In genomic region chr18:27685807-27686412, GRCh38 we compare ENCODE assay signal across 8 cellular contexts.
A peak's percentile ranks its signal among the peaks of the same experiment; 100 is the strongest.
DNase-seq lines count a peak whose midpoint lies in the region; ATAC-seq, FAIRE-seq and TF ChIP-seq lines count a peak whose summit lies in the region.

No MANE protein-coding gene starts in this region.

- peaks cover 2% of the 10 kb centered on the region for H3K27me3 ChIP-seq in bronchial epithelial cell (ENCODE audit: control insufficient read depth, insufficient read depth, low read length)
- H3K27me3 ChIP-seq in effector memory CD4-positive, alpha-beta T cell (replicated peaks; ENCODE audit: control insufficient read depth, insufficient read depth, low read length, poor library complexity, severe bottlenecking), result no peaks in the 10 kb centered on the region

- no peaks in the 10 kb centered on the region for H3K4me1 ChIP-seq in effector memory CD4-positive, alpha-beta T cell (ENCODE audit: control insufficient read depth, insufficient read depth, low read length, poor library complexity, severe bottlenecking)

- TF ChIP-seq POLR2A in NB4 (IDR thresholded peaks at IDR 0.05; ENCODE audit: extremely low read depth, insufficient read length), result no peak
- TF ChIP-seq POLR2A in GM12892 (IDR thresholded peaks at IDR 0.05; ENCODE audit: low read depth, low read length), result no peak

- no peaks in the 10 kb centered on the region for H3K36me3 ChIP-seq in bronchial epithelial cell (ENCODE audit: control insufficient read depth, insufficient read depth, low read length)
- H3K36me3 ChIP-seq in effector memory CD4-positive, alpha-beta T cell (ENCODE audit: control insufficient read depth, insufficient read depth, low read length), result no peaks in the 10 kb centered on the region

- ATAC-seq in HG03432 (IDR thresholded peaks at IDR 0.05; ENCODE audit: unreplicated experiment), result no peak

- no peaks in the 10 kb centered on the region for H3K9me3 ChIP-seq in effector memory CD4-positive, alpha-beta T cell (ENCODE audit: control insufficient read depth, low read length)

- FAIRE-seq in bronchial epithelial cell (lab: Jason Lieb, UNC) (no peak), GM12892 (lab: Jason Lieb, UNC) (no peak)

- H3K4me3 ChIP-seq in NB4 (ENCODE audit: low read depth, low read length), result no peak overlapping the region
- no peak overlapping the region for H3K4me3 ChIP-seq in bronchial epithelial cell (ENCODE audit: low read depth, low read length)
- H3K4me3 ChIP-seq in effector memory CD4-positive, alpha-beta T cell (ENCODE audit: insufficient read depth, low read depth, low read length, poor library complexity, severe bottlenecking), result no peak overlapping the region

- peak; percentile 72 for DNase-seq in NCI-H82 (lab: John Stamatoyannopoulos, UW)
- no peak for DNase-seq in NCI-H82 treated with DMSO at 0.1 percent for 48 hours (lab: John Stamatoyannopoulos, UW; ENCODE audit: unreplicated experiment)
- peak; percentile 25 for DNase-seq in NB4 (ENCODE audit: low read depth)
- DNase-seq in bronchial epithelial cell (ENCODE audit: low read depth), result peak; percentile 33
- DNase-seq in myocyte (ENCODE audit: low read depth), result peak; percentile 66
- no peak for DNase-seq in GM12892 (ENCODE audit: insufficient read length)
- DNase-seq in effector memory CD4-positive, alpha-beta T cell, result no peak

- no peak overlapping the region for H3K27ac ChIP-seq in effector memory CD4-positive, alpha-beta T cell (ENCODE audit: insufficient read depth, low read length, poor library complexity, severe bottlenecking)

- TF ChIP-seq CTCF in NB4 (IDR thresholded peaks at IDR 0.05; ENCODE audit: low read depth, low read length) (peak; percentile 53), bronchial epithelial cell (IDR thresholded peaks at IDR 0.05; ENCODE audit: insufficient read depth, low read length, severe bottlenecking) (peak; percentile 59)

Comparison
In these comparisons a context has a peak if more than half of its experiments do, and no peak if none do; other contexts are left out.
1. DNase-seq: peak in NCI-H82 (single experiment), NB4 (single experiment), bronchial epithelial cell (single experiment) and myocyte (single experiment); none in NCI-H82 treated with DMSO at 0.1 percent for 48 hours (single experiment), GM12892 (single experiment) and effector memory CD4-positive, alpha-beta T cell (0 of 3).